Comparison of ENCODE assay signal across 11 cellular contexts in the genomic region with DNA sequence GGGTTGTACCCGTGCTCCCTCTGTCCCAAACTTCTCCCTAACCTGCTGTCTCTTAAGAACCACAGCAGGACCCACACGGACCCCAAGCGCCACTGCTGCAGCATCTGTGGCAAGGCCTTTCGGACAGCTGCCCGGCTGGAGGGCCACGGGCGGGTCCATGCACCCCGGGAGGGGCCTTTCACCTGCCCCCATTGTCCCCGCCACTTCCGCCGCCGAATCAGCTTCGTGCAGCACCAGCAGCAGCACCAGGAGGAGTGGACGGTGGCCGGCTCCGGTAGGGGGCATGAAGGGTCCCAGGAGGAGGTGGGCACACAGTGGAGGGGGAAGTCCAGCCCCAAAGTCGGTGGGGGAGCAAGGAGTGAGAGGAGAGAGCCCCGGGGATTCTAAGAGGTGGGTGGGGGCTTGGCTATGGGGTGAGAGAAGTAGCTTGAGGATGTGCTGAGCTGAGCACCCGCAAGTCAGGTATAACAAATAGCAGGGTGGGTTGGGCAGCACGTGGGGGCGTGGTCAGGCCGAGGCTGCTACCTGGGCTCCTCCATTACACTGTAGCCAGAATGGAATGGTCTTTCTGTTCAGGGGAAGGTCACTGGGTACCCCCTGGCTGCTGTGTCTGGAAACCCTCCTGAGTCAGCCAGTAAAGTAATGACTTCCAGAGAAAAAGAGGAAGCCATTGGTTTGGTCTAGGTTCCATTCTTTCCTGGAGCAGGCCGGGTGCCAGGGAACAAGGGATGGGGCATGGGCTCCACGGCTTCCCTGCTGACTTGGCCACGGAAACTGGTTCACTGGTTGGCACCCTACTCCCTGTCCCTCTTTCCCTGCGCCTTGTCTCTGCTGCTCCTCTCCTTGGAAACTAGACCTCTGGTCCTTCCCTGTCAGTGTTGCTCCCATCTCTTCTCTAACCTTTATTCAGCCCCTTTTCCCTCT. TPM values are rescaled to one million over a fixed set of nuclear protein-coding genes. Genes with fewer than 3 reads are reported as not detected.
A peak's percentile ranks its signal among the peaks of the same experiment; 100 is the strongest.
DNase-seq lines count a peak whose midpoint lies in the region; ATAC-seq and TF ChIP-seq lines count a peak whose summit lies in the region.
"Had no signal": no experiment of that assay in that cellular context is flagged by ENCODE, and none has a peak within 500 bp of the region (broad histone marks: within the 10 kb centered on the region; RNA-seq: fewer than 3 reads in every experiment).

No MANE protein-coding gene starts in this region.

- H3K9me3 Mint-ChIP-seq in Calu3 (ENCODE audit: low read depth, unreplicated experiment) (no peaks in the 10 kb centered on the region), HFFc6 (no peaks in the 10 kb centered on the region), neural crest cell (no peaks in the 10 kb centered on the region)
- H3K9me3 Mint-ChIP-seq: naive thymus-derived CD4-positive, alpha-beta T cell had no signal

- H3K36me3 Mint-ChIP-seq in Calu3 (ENCODE audit: insufficient read depth, unreplicated experiment) (peaks cover 50% of the 10 kb centered on the region), HFFc6 (ENCODE audit: low read depth) (peaks cover 13% of the 10 kb centered on the region), neural crest cell (ENCODE audit: low read depth) (peaks cover 11% of the 10 kb centered on the region)

- BruUV-seq in Calu3 (replicated peaks; lab: Mats Ljungman, UMichigan): no TSS peak

- ATAC-seq in HG03565 (IDR thresholded peaks at IDR 0.05; ENCODE audit: unreplicated experiment) (no peak), HG03378 (IDR thresholded peaks at IDR 0.05; ENCODE audit: unreplicated experiment) (no peak)
- ATAC-seq: left lung; naive thymus-derived CD4-positive, alpha-beta T cell had no signal

- no peaks in the 10 kb centered on the region for H3K4me1 Mint-ChIP-seq in Calu3 (ENCODE audit: low read depth, unreplicated experiment)
- no peaks in the 10 kb centered on the region; the same call in 1 of the 2 replicates for H3K4me1 Mint-ChIP-seq in HFFc6 (ENCODE audit: low read depth)
- H3K4me1 Mint-ChIP-seq in neural crest cell: peaks cover 4% of the 10 kb centered on the region

- CTCF ChIA-PET in Calu3 (lab: Charles Lee): no interaction called here

- H3K27me3 Mint-ChIP-seq in Calu3 (ENCODE audit: unreplicated experiment): no peaks in the 10 kb centered on the region
- peaks cover 1% of the 10 kb centered on the region; the same call in 1 of the 2 replicates for H3K27me3 Mint-ChIP-seq in HFFc6 (ENCODE audit: insufficient read depth)
- H3K27me3 Mint-ChIP-seq in neural crest cell (ENCODE audit: low read depth): peaks cover 2% of the 10 kb centered on the region
- H3K27me3 Mint-ChIP-seq: naive thymus-derived CD4-positive, alpha-beta T cell had no signal

- intact Hi-C loops in Calu3 (cut with micrococcal nuclease; ENCODE audit: unreplicated experiment): no loop called here

- H3K4me3 Mint-ChIP-seq in Calu3 (ENCODE audit: low read depth, unreplicated experiment) (no peak overlapping the region), HFFc6 (no peak overlapping the region), neural crest cell (peak overlapping the region; percentile 40)

- H3K27ac Mint-ChIP-seq in Calu3 (ENCODE audit: unreplicated experiment): peak overlapping the region; percentile 20
- peak overlapping the region; percentile 1; the same call in 1 of the 2 replicates for H3K27ac Mint-ChIP-seq in HFFc6
- peak overlapping the region; percentile 72 for H3K27ac Mint-ChIP-seq in neural crest cell (ENCODE audit: unreplicated experiment)

- no peak for TF ChIP-seq CTCF in Calu3 (IDR thresholded peaks at IDR 0.05; ENCODE audit: unreplicated experiment)
- no peak for TF ChIP-seq CTCF in HFFc6 (IDR thresholded peaks at IDR 0.05)
- TF ChIP-seq CTCF in neural crest cell (conservative IDR thresholded peaks at IDR 0.05): no peak

- DNase-seq in Calu3 (no peak), HFFc6 (no peak), cerebellar cortex (ENCODE audit: low spot score) (peak; percentile 27), neural crest cell (ENCODE audit: low read depth, low spot score) (no peak), AG20443 (ENCODE audit: low spot score) (no peak), LoVo (ENCODE audit: low spot score) (no peak)
- DNase-seq: left lung; naive thymus-derived CD4-positive, alpha-beta T cell; NK-92 treated with Interleukin-12 subunit alpha and Interleukin-12 subunit beta, amount 100 ng/mL, for 24 hours had no signal

RNA-seq across cellular contexts. Expression of gene PRSS53, which starts 7.1 kb away (rescaled TPM):
- 4.6 and 7.0 TPM in 2 replicates for total RNA-seq in Calu3 (2022)
- total RNA-seq in HFFc6 (2021; fragmentation: NEBNext Ultra II Directional; extraction: Animal tissue kit (Norgen Biotek cat#: 25700)): 1 to 10 TPM in 5 of 6 experiments, under 1 TPM in 1; 0.85 to 2.6 (median 1.4) TPM
- total RNA-seq in neural crest cell: 3.7 and 4.4 TPM in 2 replicates

RNA-seq across cellular contexts. Expression of gene ZNF646, which starts 7.5 kb away (rescaled TPM):
- total RNA-seq in Calu3 (2022) (34.4 and 34.9 TPM in 2 replicates), neural crest cell (32.3 and 32.4 TPM in 2 replicates)
- 10 to 100 TPM; 13.0 to 16.3 (median 14.7) TPM for total RNA-seq in HFFc6 (2021; fragmentation: NEBNext Ultra II Directional; extraction: Animal tissue kit (Norgen Biotek cat#: 25700))

RNA-seq across cellular contexts. Expression of gene ZNF668, which starts 7.7 kb away (rescaled TPM):
- 12.5 and 13.0 TPM in 2 replicates for total RNA-seq in Calu3 (2022)
- 10 to 100 TPM; 15.0 to 24.5 (median 17.5) TPM for total RNA-seq in HFFc6 (2021; fragmentation: NEBNext Ultra II Directional; extraction: Animal tissue kit (Norgen Biotek cat#: 25700))
- total RNA-seq in neural crest cell: 16.8 and 19.7 TPM in 2 replicates

RNA-seq across cellular contexts. Expression of gene VKORC1, which starts 12.9 kb away (rescaled TPM):
- total RNA-seq in Calu3 (2022) (80.1 and 86.8 TPM in 2 replicates), neural crest cell (62.4 and 70.1 TPM in 2 replicates)
- total RNA-seq in HFFc6 (2021; fragmentation: NEBNext Ultra II Directional; extraction: Animal tissue kit (Norgen Biotek cat#: 25700)): 100 to 1,000 TPM; 123 to 184 (median 130) TPM

RNA-seq across cellular contexts. Expression of gene BCKDK, which starts 26.5 kb away (rescaled TPM):
- total RNA-seq in Calu3 (2022) (49.3 and 52.0 TPM in 2 replicates), neural crest cell (42.4 and 43.5 TPM in 2 replicates)
- 10 to 100 TPM; 56.8 to 64.8 (median 59.4) TPM for total RNA-seq in HFFc6 (2021; fragmentation: NEBNext Ultra II Directional; extraction: Animal tissue kit (Norgen Biotek cat#: 25700))

Comparison
In these comparisons a context has a peak if more than half of its experiments do, and no peak if none do; other contexts are left out.
1. H3K27ac Mint-ChIP-seq: peak in every context shown above with its lines; median percentile 72 in neural crest cell; 20 in Calu3; 1 in HFFc6.